1 cellular context compared by ENCODE assay signal in the genomic region with DNA sequence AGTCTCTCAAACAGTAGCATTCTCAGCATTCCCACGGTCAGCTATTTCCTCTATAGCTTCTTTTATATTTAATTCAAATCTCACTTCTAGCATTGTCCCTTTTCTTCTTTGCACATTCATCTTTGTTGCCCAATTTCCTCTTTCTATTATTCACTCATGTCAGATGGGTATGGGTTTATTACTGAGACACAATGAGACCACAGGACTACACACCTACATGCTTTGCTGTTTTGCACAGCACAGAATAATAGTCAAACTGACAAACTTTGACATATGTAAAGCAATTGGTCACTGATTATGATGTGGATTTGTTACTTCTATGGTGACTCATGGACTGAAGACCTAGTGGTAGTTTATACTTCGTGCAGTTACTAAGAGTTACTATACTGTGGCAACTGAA.
TF ChIP-seq lines count a peak whose summit lies in the region.

No MANE protein-coding gene starts in this region.

TF ChIP-seq in GM23338, 12 proteins besides CTCF, POLR2A, EP300 and RAD21 (continued from another document):
- TF ChIP-seq, protein P1, sequence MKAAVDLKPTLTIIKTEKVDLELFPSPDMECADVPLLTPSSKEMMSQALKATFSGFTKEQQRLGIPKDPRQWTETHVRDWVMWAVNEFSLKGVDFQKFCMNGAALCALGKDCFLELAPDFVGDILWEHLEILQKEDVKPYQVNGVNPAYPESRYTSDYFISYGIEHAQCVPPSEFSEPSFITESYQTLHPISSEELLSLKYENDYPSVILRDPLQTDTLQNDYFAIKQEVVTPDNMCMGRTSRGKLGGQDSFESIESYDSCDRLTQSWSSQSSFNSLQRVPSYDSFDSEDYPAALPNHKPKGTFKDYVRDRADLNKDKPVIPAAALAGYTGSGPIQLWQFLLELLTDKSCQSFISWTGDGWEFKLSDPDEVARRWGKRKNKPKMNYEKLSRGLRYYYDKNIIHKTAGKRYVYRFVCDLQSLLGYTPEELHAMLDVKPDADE (IDR thresholded peaks at IDR 0.05) = no peak
- TF ChIP-seq NANOG (IDR thresholded peaks at IDR 0.05; ENCODE audit: borderline replicate concordance) (no peak), EZH2phosphoT487 (IDR thresholded peaks at IDR 0.05; ENCODE audit: unreplicated experiment) (no peak)
- TF ChIP-seq, protein P2, sequence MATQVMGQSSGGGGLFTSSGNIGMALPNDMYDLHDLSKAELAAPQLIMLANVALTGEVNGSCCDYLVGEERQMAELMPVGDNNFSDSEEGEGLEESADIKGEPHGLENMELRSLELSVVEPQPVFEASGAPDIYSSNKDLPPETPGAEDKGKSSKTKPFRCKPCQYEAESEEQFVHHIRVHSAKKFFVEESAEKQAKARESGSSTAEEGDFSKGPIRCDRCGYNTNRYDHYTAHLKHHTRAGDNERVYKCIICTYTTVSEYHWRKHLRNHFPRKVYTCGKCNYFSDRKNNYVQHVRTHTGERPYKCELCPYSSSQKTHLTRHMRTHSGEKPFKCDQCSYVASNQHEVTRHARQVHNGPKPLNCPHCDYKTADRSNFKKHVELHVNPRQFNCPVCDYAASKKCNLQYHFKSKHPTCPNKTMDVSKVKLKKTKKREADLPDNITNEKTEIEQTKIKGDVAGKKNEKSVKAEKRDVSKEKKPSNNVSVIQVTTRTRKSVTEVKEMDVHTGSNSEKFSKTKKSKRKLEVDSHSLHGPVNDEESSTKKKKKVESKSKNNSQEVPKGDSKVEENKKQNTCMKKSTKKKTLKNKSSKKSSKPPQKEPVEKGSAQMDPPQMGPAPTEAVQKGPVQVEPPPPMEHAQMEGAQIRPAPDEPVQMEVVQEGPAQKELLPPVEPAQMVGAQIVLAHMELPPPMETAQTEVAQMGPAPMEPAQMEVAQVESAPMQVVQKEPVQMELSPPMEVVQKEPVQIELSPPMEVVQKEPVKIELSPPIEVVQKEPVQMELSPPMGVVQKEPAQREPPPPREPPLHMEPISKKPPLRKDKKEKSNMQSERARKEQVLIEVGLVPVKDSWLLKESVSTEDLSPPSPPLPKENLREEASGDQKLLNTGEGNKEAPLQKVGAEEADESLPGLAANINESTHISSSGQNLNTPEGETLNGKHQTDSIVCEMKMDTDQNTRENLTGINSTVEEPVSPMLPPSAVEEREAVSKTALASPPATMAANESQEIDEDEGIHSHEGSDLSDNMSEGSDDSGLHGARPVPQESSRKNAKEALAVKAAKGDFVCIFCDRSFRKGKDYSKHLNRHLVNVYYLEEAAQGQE (IDR thresholded peaks at IDR 0.05; ENCODE audit: unreplicated experiment) = no peak
